1 cellular context compared by ENCODE assay signal in the genomic region with DNA sequence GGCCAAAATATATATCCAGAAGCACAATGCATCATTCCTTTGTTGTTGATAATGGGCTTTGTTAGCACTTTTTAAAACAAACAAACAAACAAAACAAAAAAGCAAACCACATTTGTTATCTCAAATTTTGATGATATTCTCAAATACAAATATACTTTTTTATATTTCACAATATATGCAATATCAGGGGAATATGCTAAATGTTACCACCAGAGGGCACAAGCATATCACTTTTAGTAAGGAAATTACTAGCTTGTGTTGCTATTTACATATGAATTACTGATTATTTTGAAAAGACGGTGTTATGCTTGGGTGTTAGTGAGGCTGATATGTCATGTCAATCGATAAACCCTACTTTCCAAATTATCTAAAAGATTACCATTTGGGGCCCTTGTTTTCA.
TF ChIP-seq lines count a peak whose summit lies in the region.

No MANE protein-coding gene starts in this region.

TF ChIP-seq in H1, 55 proteins besides CTCF, POLR2A, EP300 and RAD21 (continued from another document):
- no peak for TF ChIP-seq SIX5 (IDR thresholded peaks at IDR 0.05; ENCODE audit: low read depth, low read length)
- TF ChIP-seq SP2 (IDR thresholded peaks at IDR 0.05; ENCODE audit: low read length), result no peak
- TF ChIP-seq JUND (IDR thresholded peaks at IDR 0.05; ENCODE audit: low read length), result no peak
- no peak for TF ChIP-seq KDM4A (IDR thresholded peaks at IDR 0.05; ENCODE audit: low read depth, low read length, severe bottlenecking)
- TF ChIP-seq, protein P1, sequence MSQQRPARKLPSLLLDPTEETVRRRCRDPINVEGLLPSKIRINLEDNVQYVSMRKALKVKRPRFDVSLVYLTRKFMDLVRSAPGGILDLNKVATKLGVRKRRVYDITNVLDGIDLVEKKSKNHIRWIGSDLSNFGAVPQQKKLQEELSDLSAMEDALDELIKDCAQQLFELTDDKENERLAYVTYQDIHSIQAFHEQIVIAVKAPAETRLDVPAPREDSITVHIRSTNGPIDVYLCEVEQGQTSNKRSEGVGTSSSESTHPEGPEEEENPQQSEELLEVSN (IDR thresholded peaks at IDR 0.05), result no peak
